In genomic region chr17:7491583-7491982, GRCh38 we compare ENCODE assay signal across 27 cellular contexts. TPM values are rescaled to one million over a fixed set of nuclear protein-coding genes. Genes with fewer than 3 reads are reported as not detected.
A peak's percentile ranks its signal among the peaks of the same experiment; 100 is the strongest.
DNase-seq lines count a peak whose midpoint lies in the region; ATAC-seq and TF ChIP-seq lines count a peak whose summit lies in the region.
"Had no signal": no experiment of that assay in that cellular context is flagged by ENCODE, and none has a peak within 500 bp of the region (broad histone marks: within the 10 kb centered on the region; RNA-seq: fewer than 3 reads in every experiment).

No MANE protein-coding gene starts in this region.

- peak overlapping the region; percentile 25; the same call in 1 of the 2 replicates for H3K4me2 ChIP-seq in OCI-LY1 (ENCODE audit: low read length)
- peak overlapping the region; percentile 27 for H3K4me2 ChIP-seq in hepatocyte

- H3K9ac ChIP-seq in OCI-LY1 (ENCODE audit: low read length), result peak overlapping the region; percentile 19; the same call in 1 of the 2 replicates

- H3K9me2 ChIP-seq in OCI-LY1 (ENCODE audit: low read depth, low read length) (no peaks in the 10 kb centered on the region), hepatocyte (replicated peaks; ENCODE audit: insufficient read depth) (no peaks in the 10 kb centered on the region)

- H2AFZ ChIP-seq in OCI-LY1 (ENCODE audit: low read length) (no peak overlapping the region), hepatocyte (no peak overlapping the region)

- no peak for DNase-seq in activated CD4-positive, alpha-beta T cell treated with anti-CD3 and anti-CD28 coated beads for 36 hours
- no peak for DNase-seq in activated CD4-positive, alpha-beta T cell treated with anti-CD3 and anti-CD28 coated beads, Interleukin-2, amount 50 U/mL, for 1 hour
- DNase-seq in hepatocyte (ENCODE audit: low spot score) (no peak), progenitor cell of endocrine pancreas (ENCODE audit: low spot score, unreplicated experiment) (no peak), caudate nucleus (lab: John Stamatoyannopoulos, UW) (no peak)
- DNase-seq: 8988T; activated gamma-delta T cell treated with Interleukin-2 at 50 U/mL for 16 hours; anterior cingulate cortex; Calu3; effector CD8-positive, alpha-beta T cell; Kasumi-1; kidney glomerular epithelial cell; naive B cell; NCI-H1092 treated with DMSO at 0.1 percent for 48 hours; NCI-H2029 treated with DMSO at 0.1 percent for 48 hours; sigmoid colon; stimulated activated naive CD4-positive, alpha-beta T cell treated with Interleukin-2 at 50 U/mL for 16 hours; T1000; transverse colon had no signal

- H3F3A ChIP-seq in OCI-LY1 (ENCODE audit: insufficient read depth, low read length), result no peaks in the 10 kb centered on the region

- H3K4me1 Mint-ChIP-seq in activated CD4-positive, alpha-beta T cell treated with anti-CD3 and anti-CD28 coated beads for 36 hours, result peaks cover 67% of the 10 kb centered on the region
- H3K4me1 Mint-ChIP-seq in progenitor cell of endocrine pancreas (ENCODE audit: low read depth), result peaks cover 32% of the 10 kb centered on the region

- intact Hi-C loops in activated CD4-positive, alpha-beta T cell treated with anti-CD3 and anti-CD28 coated beads for 36 hours (cut with DNase I, micrococcal nuclease), result no loop called here

- H3K36me3 ChIP-seq in OCI-LY1 (ENCODE audit: insufficient read depth, low read length) (peaks cover 56% of the 10 kb centered on the region), hepatocyte (replicated peaks; ENCODE audit: insufficient read depth, low read depth) (no peaks in the 10 kb centered on the region)

- H3K79me2 ChIP-seq in OCI-LY1 (ENCODE audit: insufficient read depth, low read length) (peaks cover 80% of the 10 kb centered on the region), hepatocyte (peaks cover 99% of the 10 kb centered on the region)

- H3K4me3 ChIP-seq in OCI-LY1 (ENCODE audit: low read depth, low read length, poor library complexity, severe bottlenecking) (no peak overlapping the region), hepatocyte (no peak overlapping the region)
- H3K4me3 ChIP-seq: sigmoid colon, transverse colon had no signal

- no peak for ATAC-seq in activated CD4-positive, alpha-beta T cell treated with anti-CD3 and anti-CD28 coated beads for 36 hours
- ATAC-seq in GM21529 (IDR thresholded peaks at IDR 0.05; ENCODE audit: unreplicated experiment) (no peak), GM18858 (IDR thresholded peaks at IDR 0.05; ENCODE audit: unreplicated experiment) (no peak)
- ATAC-seq: activated CD4-positive, CD25-positive, alpha-beta regulatory T cell treated with anti-CD3 and anti-CD28 coated beads, Interleukin-2, amount 50 U/mL, for 24 hours; HCT116 had no signal

- no peaks in the 10 kb centered on the region for H3K27me3 Mint-ChIP-seq in activated CD4-positive, alpha-beta T cell treated with anti-CD3 and anti-CD28 coated beads for 36 hours
- H3K27me3 Mint-ChIP-seq in progenitor cell of endocrine pancreas, result no peaks in the 10 kb centered on the region
- H3K27me3 Mint-ChIP-seq: central memory CD8-positive, alpha-beta T cell; memory B cell; naive B cell had no signal

- peaks cover 57% of the 10 kb centered on the region for H3K36me3 Mint-ChIP-seq in activated CD4-positive, alpha-beta T cell treated with anti-CD3 and anti-CD28 coated beads for 36 hours (ENCODE audit: low read depth)
- peaks cover 16% of the 10 kb centered on the region for H3K36me3 Mint-ChIP-seq in progenitor cell of endocrine pancreas (ENCODE audit: insufficient read depth)

- no peak overlapping the region for H3K4me3 Mint-ChIP-seq in activated CD4-positive, alpha-beta T cell treated with anti-CD3 and anti-CD28 coated beads for 36 hours
- H3K4me3 Mint-ChIP-seq in progenitor cell of endocrine pancreas (ENCODE audit: low read depth), result no peak overlapping the region
- H3K4me3 Mint-ChIP-seq: central memory CD8-positive, alpha-beta T cell; memory B cell had no signal

- H3K9me3 ChIP-seq in OCI-LY1 (ENCODE audit: low read length), result no peaks in the 10 kb centered on the region
- no peaks in the 10 kb centered on the region for H3K9me3 ChIP-seq in hepatocyte (ENCODE audit: low read depth)
- H3K9me3 ChIP-seq: sigmoid colon, transverse colon had no signal

- CTCF ChIA-PET in activated CD4-positive, alpha-beta T cell treated with anti-CD3 and anti-CD28 coated beads for 36 hours (lab: Charles Lee), result interaction anchor here (0.8 to 1.3 kb wide), 2 partner anchors 23 to 69 kb away, joined by 3 to 7 read pairs; no protein-coding TSS in a partner anchor

- no peak for TF ChIP-seq CTCF in OCI-LY1 (IDR thresholded peaks at IDR 0.05; ENCODE audit: low read length)
- no peak for TF ChIP-seq CTCF in hepatocyte (IDR thresholded peaks at IDR 0.05; ENCODE audit: poor library complexity)
- no peak for TF ChIP-seq CTCF in progenitor cell of endocrine pancreas (IDR thresholded peaks at IDR 0.05; ENCODE audit: unreplicated experiment)

- no peaks in the 10 kb centered on the region for H3K27me3 ChIP-seq in OCI-LY1 (ENCODE audit: insufficient read depth, low read length)
- no peaks in the 10 kb centered on the region for H3K27me3 ChIP-seq in hepatocyte
- H3K27me3 ChIP-seq: sigmoid colon, transverse colon had no signal

- peak overlapping the region; percentile 66 for H3K27ac ChIP-seq in OCI-LY1 (ENCODE audit: low read depth, low read length, poor library complexity, severe bottlenecking)
- H3K27ac ChIP-seq in hepatocyte, result peak overlapping the region; percentile 59
- no peak overlapping the region for H3K27ac ChIP-seq in caudate nucleus (ENCODE audit: low read depth, low read length)
- H3K27ac ChIP-seq: sigmoid colon had no signal

- POLR2A ChIA-PET in activated CD4-positive, alpha-beta T cell treated with anti-CD3 and anti-CD28 coated beads for 36 hours (lab: Charles Lee), result interaction anchor here (0.7 kb wide), 1 partner anchor 46 kb away, joined by 3 read pairs; no protein-coding TSS in a partner anchor

- 100% methylated on average over 1 of the region's 1 CpG for WGBS in hepatocyte (ENCODE audit: low lambda C conversion rate, missing lambda C conversion rate)

- no peaks in the 10 kb centered on the region for H3K9me3 Mint-ChIP-seq in activated CD4-positive, alpha-beta T cell treated with anti-CD3 and anti-CD28 coated beads for 36 hours (ENCODE audit: low read depth)
- no peaks in the 10 kb centered on the region for H3K9me3 Mint-ChIP-seq in progenitor cell of endocrine pancreas (ENCODE audit: low read depth)
- H3K9me3 Mint-ChIP-seq: central memory CD8-positive, alpha-beta T cell; memory B cell; naive B cell had no signal

- H4K20me1 ChIP-seq in OCI-LY1 (ENCODE audit: insufficient read depth, low read length), result no peaks in the 10 kb centered on the region
- H4K20me1 ChIP-seq in hepatocyte (ENCODE audit: insufficient read depth, poor library complexity, severe bottlenecking), result peaks cover 99% of the 10 kb centered on the region

- H3K27ac Mint-ChIP-seq in activated CD4-positive, alpha-beta T cell treated with anti-CD3 and anti-CD28 coated beads for 36 hours, result peak overlapping the region; percentile 22
- H3K27ac Mint-ChIP-seq in progenitor cell of endocrine pancreas, result peak overlapping the region; percentile 87
- H3K27ac Mint-ChIP-seq: memory B cell had no signal

- H3K4me1 ChIP-seq in OCI-LY1 (ENCODE audit: insufficient read depth, low read length, severe bottlenecking), result peaks cover 55% of the 10 kb centered on the region
- H3K4me1 ChIP-seq in hepatocyte (ENCODE audit: insufficient read depth), result peaks cover 27% of the 10 kb centered on the region

RNA-seq across cellular contexts. Expression of gene POLR2A, which starts 7.4 kb away (rescaled TPM):
- total RNA-seq in activated CD4-positive, alpha-beta T cell treated with anti-CD3 and anti-CD28 coated beads for 36 hours, result 100 to 1,000 TPM; 193 to 203 TPM
- total RNA-seq in hepatocyte (50.2 and 74.5 TPM in 2 replicates), progenitor cell of endocrine pancreas (195 and 210 TPM in 2 replicates)
- 96.3 and 98.1 TPM in 2 replicates for polyA plus RNA-seq in hepatocyte

RNA-seq across cellular contexts. Expression of gene SLC35G6, which starts 10.3 kb away (rescaled TPM):
- not detected for total RNA-seq in activated CD4-positive, alpha-beta T cell treated with anti-CD3 and anti-CD28 coated beads for 36 hours
- 0.24 TPM in 1 of 2 replicates, not detected in the other for total RNA-seq in hepatocyte
- polyA plus RNA-seq in hepatocyte, result 0.30 and 0.44 TPM in 2 replicates
- not detected in 2 replicates for total RNA-seq in progenitor cell of endocrine pancreas
- total RNA-seq: Calu3, frontal cortex, sigmoid colon, transverse colon had no signal
- polyA plus RNA-seq: sigmoid colon had no signal

RNA-seq across cellular contexts. Expression of gene ZBTB4, which starts 12.2 kb away (rescaled TPM):
- 10 to 100 TPM; 17.5 to 20.9 TPM for total RNA-seq in activated CD4-positive, alpha-beta T cell treated with anti-CD3 and anti-CD28 coated beads for 36 hours
- 22.7 and 27.1 TPM in 2 replicates for total RNA-seq in hepatocyte
- 20.8 and 21.5 TPM in 2 replicates for polyA plus RNA-seq in hepatocyte
- 26.8 and 28.4 TPM in 2 replicates for total RNA-seq in progenitor cell of endocrine pancreas

RNA-seq across cellular contexts. Expression of gene CHRNB1, which starts 46.7 kb away (rescaled TPM):
- total RNA-seq in activated CD4-positive, alpha-beta T cell treated with anti-CD3 and anti-CD28 coated beads for 36 hours, result 1 to 10 TPM; 7.8 to 8.7 TPM
- total RNA-seq in hepatocyte (10.9 and 12.4 TPM in 2 replicates), progenitor cell of endocrine pancreas (17.2 and 19.1 TPM in 2 replicates)
- 16.9 and 17.5 TPM in 2 replicates for polyA plus RNA-seq in hepatocyte

RNA-seq across cellular contexts. Expression of gene FGF11, which starts 52.3 kb away (rescaled TPM):
- 10 to 100 TPM in 1 of 2 experiments, 1 to 10 TPM in 1; 6.9 to 10.6 TPM for total RNA-seq in activated CD4-positive, alpha-beta T cell treated with anti-CD3 and anti-CD28 coated beads for 36 hours
- total RNA-seq in hepatocyte, result 1.4 and 2.7 TPM in 2 replicates
- 3.6 and 3.8 TPM in 2 replicates for polyA plus RNA-seq in hepatocyte
- 4.5 and 5.1 TPM in 2 replicates for total RNA-seq in progenitor cell of endocrine pancreas
